2 cellular contexts compared by ENCODE assay signal in genomic region chr2:209160800-209161588, GRCh38.
TF ChIP-seq lines count a peak whose summit lies in the region.

No MANE protein-coding gene starts in this region.

TF ChIP-seq in H1, 55 proteins besides CTCF, POLR2A, EP300 and RAD21:
- TF ChIP-seq TAF7 (optimal IDR thresholded peaks at IDR 0.05; ENCODE audit: borderline replicate concordance, low read depth, low read length) (no peak), SUZ12 (IDR thresholded peaks at IDR 0.05; ENCODE audit: low read length) (no peak), NRF1 (IDR thresholded peaks at IDR 0.05; ENCODE audit: low read depth, low read length) (no peak), NANOG (IDR thresholded peaks at IDR 0.05; ENCODE audit: insufficient read depth, low read depth, low read length, poor library complexity, severe bottlenecking) (no peak), KDM1A (IDR thresholded peaks at IDR 0.05; ENCODE audit: borderline replicate concordance, low read length) (no peak), RFX5 (IDR thresholded peaks at IDR 0.05; ENCODE audit: borderline replicate concordance, low read depth, low read length) (no peak), ATF3 (IDR thresholded peaks at IDR 0.05; ENCODE audit: insufficient read depth, low read depth, low read length) (no peak), SIN3A (conservative IDR thresholded peaks at IDR 0.05 in 1 of 2, IDR thresholded peaks at IDR 0.05 in 1 of 2; ENCODE audit: low read depth in 1 of 2, low read length in 2 of 2) (no peak), HDAC6 (IDR thresholded peaks at IDR 0.05; ENCODE audit: low read depth, low read length) (no peak), EZH2 (IDR thresholded peaks at IDR 0.05; ENCODE audit: low read depth, low read length, severe bottlenecking) (no peak), CREB1 (IDR thresholded peaks at IDR 0.05) (no peak), POLR2AphosphoS5 (IDR thresholded peaks at IDR 0.05; ENCODE audit: low read depth, low read length) (no peak), SIRT6 (IDR thresholded peaks at IDR 0.05; ENCODE audit: low read length) (no peak), KDM5A (IDR thresholded peaks at IDR 0.05; ENCODE audit: low read length) (no peak), BACH1 (IDR thresholded peaks at IDR 0.05; ENCODE audit: low read length) (no peak), CEBPB (IDR thresholded peaks at IDR 0.05; ENCODE audit: low read depth, low read length) (no peak), CHD1 (IDR thresholded peaks at IDR 0.05; ENCODE audit: low read depth, low read length) (no peak), RNF2 (IDR thresholded peaks at IDR 0.05; ENCODE audit: borderline replicate concordance, low read depth, low read length, missing control alignments, poor library complexity, severe bottlenecking) (no peak)

TF ChIP-seq in HEK293T, 16 proteins besides CTCF, POLR2A, EP300 and RAD21:
- no peak for TF ChIP-seq FOXA1 (IDR thresholded peaks at IDR 0.05)
- TF ChIP-seq LEF1 (IDR thresholded peaks at IDR 0.05; ENCODE audit: borderline replicate concordance): no peak
- no peak for TF ChIP-seq FOXK2 (IDR thresholded peaks at IDR 0.05)
- no peak for TF ChIP-seq L3MBTL2 (conservative IDR thresholded peaks at IDR 0.05)
- no peak for TF ChIP-seq ZNF384 (IDR thresholded peaks at IDR 0.05)
- TF ChIP-seq NFRKB (IDR thresholded peaks at IDR 0.05): no peak
- TF ChIP-seq PKNOX1 (IDR thresholded peaks at IDR 0.05): no peak
- TF ChIP-seq CTBP1 (IDR thresholded peaks at IDR 0.05; ENCODE audit: borderline replicate concordance): no peak
